ENCODE assay signal across 3 cellular contexts in the genomic region with DNA sequence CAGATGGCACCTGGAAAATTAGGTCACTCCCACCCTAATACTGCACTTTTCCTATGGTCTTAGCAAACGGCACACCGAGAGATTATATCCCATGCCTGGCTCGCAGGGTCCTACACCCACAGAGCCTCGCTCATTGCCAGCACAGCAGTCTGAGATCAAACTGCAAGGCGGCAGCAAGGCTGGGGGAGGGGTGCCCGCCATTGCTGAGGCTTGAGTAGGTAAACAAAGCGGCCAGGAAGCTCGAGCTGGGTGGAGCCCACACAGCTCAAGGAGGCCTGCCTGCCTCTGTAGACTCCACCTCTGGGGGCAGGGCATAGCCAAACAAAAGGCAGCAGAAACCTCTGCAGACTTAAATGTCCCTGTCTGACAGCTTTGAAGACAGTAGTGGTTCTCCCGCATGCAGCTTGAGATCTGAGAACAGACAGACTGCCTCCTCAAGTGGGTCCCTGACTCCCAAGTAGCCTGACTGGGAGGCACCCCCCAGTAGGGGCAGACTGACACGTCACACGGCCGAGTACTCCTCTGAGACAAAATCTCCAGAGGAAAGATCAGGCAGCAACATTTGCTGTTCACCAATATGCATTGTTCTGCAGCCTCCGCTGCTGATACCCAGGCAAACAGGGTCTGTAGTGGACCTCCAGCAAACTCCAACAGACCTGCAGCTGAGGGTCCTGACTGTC. TPM values are rescaled to one million over a fixed set of nuclear protein-coding genes. Genes with fewer than 3 reads are reported as not detected.
"Had no signal": no experiment of that assay in that cellular context is flagged by ENCODE, and none has a peak within 500 bp of the region (broad histone marks: within the 10 kb centered on the region; RNA-seq: fewer than 3 reads in every experiment).

No MANE protein-coding gene starts in this region.

RNA-seq across cellular contexts. Expression of a gene that starts 47.5 kb away (rescaled TPM):
- total RNA-seq: breast epithelium, cerebellum had no signal
- polyA plus RNA-seq: adrenal gland had no signal
